Comparison of ENCODE assay signal across 18 cellular contexts in the genomic region with DNA sequence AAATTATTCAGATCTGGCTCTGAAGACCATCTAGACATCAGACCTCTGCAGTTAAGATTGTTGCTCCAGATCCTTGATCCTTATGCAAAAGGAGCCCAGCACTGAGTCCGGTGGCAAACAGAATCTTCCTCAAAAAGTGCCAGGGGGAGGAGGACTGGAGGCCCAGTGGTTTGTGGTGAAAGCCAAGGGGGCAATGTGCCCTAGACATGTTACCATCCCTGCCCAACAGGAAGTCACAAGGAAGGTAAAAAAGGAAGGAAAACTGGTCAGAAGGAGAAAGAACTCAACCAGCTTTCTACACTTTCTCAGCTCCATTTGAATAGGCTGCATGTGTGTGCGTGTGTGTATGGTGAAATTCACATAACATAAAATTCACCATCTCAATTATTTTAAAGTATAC.
"Had no signal": no experiment of that assay in that cellular context is flagged by ENCODE, and none has a peak within 500 bp of the region (broad histone marks: within the 10 kb centered on the region; RNA-seq: fewer than 3 reads in every experiment).

No MANE protein-coding gene starts in this region.

- H3K4me1 ChIP-seq: gastroesophageal sphincter, pancreas, testis had no signal

- H3K4me3 Mint-ChIP-seq: central memory CD8-positive, alpha-beta T cell; neural crest cell; stimulated activated naive CD8-positive, alpha-beta T cell treated with anti-CD3 and anti-CD28 coated beads, Interleukin-15, amount 100 ng/mL, for 72 hours had no signal

- DNase-seq: activated CD4-positive, alpha-beta T cell treated with anti-CD3 and anti-CD28 coated beads, Interleukin-2, amount 50 U/mL, for 1 hour; activated effector memory CD4-positive, alpha-beta T cell treated with Interleukin-2 at 50 U/mL for 16 hours; activated T-cell treated with anti-CD3 and anti-CD28 coated beads for 4 hours; amniotic stem cell; cortex of kidney; effector CD8-positive, alpha-beta T cell; left ventricle myocardium superior; pancreas; retina; stimulated activated CD4-positive, alpha-beta T cell treated with anti-CD3 and anti-CD28 coated beads, Interleukin-15, amount 100 ng/mL, for 24 hours; stimulated activated CD4-positive, alpha-beta T cell treated with anti-CD3 and anti-CD28 coated beads, Interleukin-4, amount 100 ng/mL, for 24 hours; stimulated activated naive CD8-positive, alpha-beta T cell treated with anti-CD3 and anti-CD28 coated beads, Interleukin-15, amount 100 ng/mL, for 72 hours; testis had no signal

- H3K9me3 ChIP-seq: gastroesophageal sphincter, pancreas, testis had no signal

- H3K36me3 ChIP-seq: gastroesophageal sphincter, pancreas had no signal

- H3K36me3 Mint-ChIP-seq: brain had no signal

- H3K27me3 ChIP-seq: pancreas, testis had no signal

- H3K9me3 Mint-ChIP-seq: central memory CD8-positive, alpha-beta T cell had no signal

- H3K4me3 ChIP-seq: gastroesophageal sphincter, pancreas, testis had no signal

- H3K27ac Mint-ChIP-seq: activated naive CD4-positive, alpha-beta T cell treated with anti-CD3 and anti-CD28 coated beads, Interleukin-2, amount 50 U/mL, for 72 hours; stimulated activated naive CD8-positive, alpha-beta T cell treated with anti-CD3 and anti-CD28 coated beads, Interleukin-15, amount 100 ng/mL, for 72 hours had no signal

- ATAC-seq: activated naive CD4-positive, alpha-beta T cell treated with anti-CD3 and anti-CD28 coated beads, Interleukin-2, amount 50 U/mL, for 72 hours; gastroesophageal sphincter; left ventricle myocardium superior; stimulated activated naive CD8-positive, alpha-beta T cell treated with anti-CD3 and anti-CD28 coated beads, Interleukin-15, amount 100 ng/mL, for 72 hours had no signal

- H3K27ac ChIP-seq: gastroesophageal sphincter, pancreas, testis had no signal
